Comparison of ENCODE assay signal across 14 cellular contexts in the genomic region with DNA sequence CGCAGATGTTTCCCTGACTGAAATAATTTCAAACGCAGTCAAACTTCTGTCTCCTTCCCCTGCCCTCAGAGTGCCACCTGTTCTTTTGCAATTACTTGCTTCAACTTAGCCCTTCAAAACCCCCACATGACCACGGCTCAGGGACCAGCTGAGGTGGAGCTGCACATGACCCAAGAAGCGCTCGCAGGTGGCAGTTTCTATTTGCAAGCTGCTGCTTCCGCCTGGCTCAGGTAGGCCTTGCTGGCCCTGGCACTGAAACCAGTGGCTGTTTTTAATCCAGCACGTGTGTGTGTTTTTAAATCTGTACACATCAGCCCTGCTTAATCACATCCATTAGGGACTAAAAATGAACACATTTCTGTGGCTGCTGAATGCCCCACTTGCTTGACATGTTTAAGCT.
"Had no signal": no experiment of that assay in that cellular context is flagged by ENCODE, and none has a peak within 500 bp of the region (broad histone marks: within the 10 kb centered on the region; RNA-seq: fewer than 3 reads in every experiment).

No MANE protein-coding gene starts in this region.

- H3K4me3 ChIP-seq: thyroid gland had no signal

- H3K4me1 Mint-ChIP-seq: endodermal cell, immature natural killer cell had no signal

- H3K27me3 ChIP-seq: neutrophil, thyroid gland had no signal

- H3K27ac Mint-ChIP-seq: activated T-cell treated with anti-CD3 and anti-CD28 coated beads, Interleukin-2, amount 50 U/mL, for 24 hours; endodermal cell had no signal

- H3K9me3 ChIP-seq: neutrophil, thyroid gland had no signal

- H3K9me3 Mint-ChIP-seq: immature natural killer cell had no signal

- ATAC-seq: activated CD4-positive, CD25-positive, alpha-beta regulatory T cell treated with anti-CD3 and anti-CD28 coated beads, Interleukin-2, amount 50 U/mL, for 24 hours; activated naive CD4-positive, alpha-beta T cell treated with anti-CD3 and anti-CD28 coated beads, Interleukin-2, amount 50 U/mL, for 72 hours; naive thymus-derived CD8-positive, alpha-beta T cell; right cardiac atrium had no signal

- H3K27me3 Mint-ChIP-seq: activated T-cell treated with anti-CD3 and anti-CD28 coated beads, Interleukin-2, amount 50 U/mL, for 24 hours; naive thymus-derived CD8-positive, alpha-beta T cell had no signal

- DNase-seq: activated effector memory CD4-positive, alpha-beta T cell treated with anti-CD3 and anti-CD28 coated beads, Interleukin-2, amount 50 U/mL, for 16 hours; activated T-cell treated with anti-CD3 and anti-CD28 coated beads, Interleukin-2, amount 50 U/mL, for 24 hours; cerebellar nuclear complex; dermis blood vessel endothelial cell; endodermal cell; glutamatergic neuron; immature natural killer cell; naive thymus-derived CD8-positive, alpha-beta T cell; right cardiac atrium; small intestine; thyroid gland had no signal

- H3K27ac ChIP-seq: neutrophil, thyroid gland had no signal

- H3K4me1 ChIP-seq: thyroid gland had no signal

- H3K4me3 Mint-ChIP-seq: activated T-cell treated with anti-CD3 and anti-CD28 coated beads, Interleukin-2, amount 50 U/mL, for 24 hours; endodermal cell; immature natural killer cell; naive thymus-derived CD8-positive, alpha-beta T cell had no signal
